Comparison of ENCODE assay signal across 1 cellular context in genomic region chr9:133374612-133375115, GRCh38.
TF ChIP-seq lines count a peak whose summit lies in the region.

No MANE protein-coding gene starts in this region.

TF ChIP-seq in WTC11, 78 proteins besides CTCF, POLR2A, EP300 and RAD21 (continued from another document):
- TF ChIP-seq ZMAT4 (CRISPR knock-in tag; IDR thresholded peaks at IDR 0.05): no peak
- no peak for TF ChIP-seq ZNF671 (CRISPR knock-in tag; IDR thresholded peaks at IDR 0.05)
- TF ChIP-seq NR1H2 (CRISPR knock-in tag; IDR thresholded peaks at IDR 0.05): no peak
- no peak for TF ChIP-seq ZNF263 (CRISPR knock-in tag; IDR thresholded peaks at IDR 0.05; ENCODE audit: low read depth)
- no peak for TF ChIP-seq ZNF317 (CRISPR knock-in tag; IDR thresholded peaks at IDR 0.05; ENCODE audit: borderline replicate concordance, low read depth)
- TF ChIP-seq ZNF423 (CRISPR knock-in tag; IDR thresholded peaks at IDR 0.05): no peak
- TF ChIP-seq SOX15 (CRISPR knock-in tag; IDR thresholded peaks at IDR 0.05): no peak
